Comparison of ENCODE assay signal across 11 cellular contexts in genomic region chr5:55338810-55339243, GRCh38. TPM values are rescaled to one million over a fixed set of nuclear protein-coding genes. Genes with fewer than 3 reads are reported as not detected.
A peak's percentile ranks its signal among the peaks of the same experiment; 100 is the strongest.
DNase-seq lines count a peak whose midpoint lies in the region; ATAC-seq and TF ChIP-seq lines count a peak whose summit lies in the region.
"Had no signal": no experiment of that assay in that cellular context is flagged by ENCODE, and none has a peak within 500 bp of the region (broad histone marks: within the 10 kb centered on the region; RNA-seq: fewer than 3 reads in every experiment).

No MANE protein-coding gene starts in this region.

- H3K4me2 ChIP-seq in IMR-90 (ENCODE audit: low read depth, low read length): no peak overlapping the region

- H2BK15ac ChIP-seq in IMR-90 (ENCODE audit: low read depth, low read length): no peak overlapping the region

- no peak overlapping the region for H3K27ac ChIP-seq in IMR-90 (ENCODE audit: insufficient read depth, low read length)
- H3K27ac ChIP-seq: VCaP had no signal

- no peak overlapping the region for H3K18ac ChIP-seq in IMR-90 (ENCODE audit: low read depth, low read length)

- H2BK120ac ChIP-seq in IMR-90 (ENCODE audit: low read depth, low read length): no peak overlapping the region

- no CpG with 5 or more reads among the region's 5 CpGs for WGBS in IMR-90 (ENCODE audit: extremely low coverage in 2 of 2, insufficient read length in 1 of 2), 2 experiments

- H4K91ac ChIP-seq in IMR-90 (ENCODE audit: insufficient read depth, low read depth, low read length): no peak overlapping the region

- no peak overlapping the region for H4K8ac ChIP-seq in IMR-90 (ENCODE audit: low read depth in 2 of 2, low read length in 2 of 2)

- H2AK9ac ChIP-seq in IMR-90 (replicated peaks; ENCODE audit: low read depth, low read length, poor library complexity): no peak overlapping the region

- no peak for TF ChIP-seq RAD21 in IMR-90 (IDR thresholded peaks at IDR 0.05; ENCODE audit: low read length)

- DNase-seq in stimulated activated naive CD4-positive, alpha-beta T cell treated with Interleukin-2 at 50 U/mL for 16 hours (lab: John Stamatoyannopoulos, UW): peak; percentile 61
- DNase-seq in stimulated activated naive CD4-positive, alpha-beta T cell (lab: John Stamatoyannopoulos, UW): no peak
- no peak for DNase-seq in IMR-90
- no peak for DNase-seq in chondrocyte (ENCODE audit: low spot score)
- DNase-seq in NCI-H1417 (lab: John Stamatoyannopoulos, UW): no peak
- no peak for DNase-seq in NCI-H526 (lab: John Stamatoyannopoulos, UW)
- DNase-seq in NCI-H345 (lab: John Stamatoyannopoulos, UW): no peak
- no peak for DNase-seq in EL
- DNase-seq: NCI-H1105 treated with DMSO at 0.1 percent for 48 hours had no signal

- no peak overlapping the region for H3K4me3 ChIP-seq in IMR-90 (ENCODE audit: insufficient read depth, low read depth, low read length)

- no peak overlapping the region for H2BK5ac ChIP-seq in IMR-90 (ENCODE audit: low read depth, low read length, poor library complexity, severe bottlenecking)

- no peaks in the 10 kb centered on the region for H3K27me3 ChIP-seq in IMR-90 (ENCODE audit: control insufficient read depth, insufficient read depth, low read length)

- no peak overlapping the region for H3K23ac ChIP-seq in IMR-90 (ENCODE audit: low read depth, low read length)

- no peaks in the 10 kb centered on the region for H3K4me1 ChIP-seq in IMR-90 (ENCODE audit: control insufficient read depth, insufficient read depth, low read length)

- BruUV-seq in IMR-90 (replicated peaks; lab: Mats Ljungman, UMichigan): no TSS peak

- H3K36me3 ChIP-seq in IMR-90 (ENCODE audit: control insufficient read depth, insufficient read depth, low read length): peaks cover 8% of the 10 kb centered on the region

- peaks cover 13 to 31% of the 10 kb centered on the region in 2 experiments; a peak in 3 of 4 replicates for H3K79me1 ChIP-seq in IMR-90 (ENCODE audit: low read depth in 1 of 2, low read length in 2 of 2)

- H3K4ac ChIP-seq in IMR-90 (ENCODE audit: low read depth, low read length): 0 out of 2 replicates have a peak overlapping the region, but pooled peaks have one; percentile 5

- H2AK5ac ChIP-seq in IMR-90 (ENCODE audit: low read depth, low read length): no peak overlapping the region

- no peak overlapping the region for H4K5ac ChIP-seq in IMR-90 (ENCODE audit: low read depth, low read length)

- CTCF ChIA-PET in IMR-90 (lab: Yijun Ruan, JAX): no interaction called here

- POLR2A ChIA-PET in IMR-90 (lab: Charles Lee; ENCODE audit: unreplicated experiment): no interaction called here

- H3K4me1 Mint-ChIP-seq in chondrocyte (ENCODE audit: low read depth): peaks cover 34% of the 10 kb centered on the region
- H3K4me1 Mint-ChIP-seq: mesothelial cell of epicardium had no signal

- H4K20me1 ChIP-seq in IMR-90 (ENCODE audit: insufficient read depth, low read length): peaks cover 3% of the 10 kb centered on the region; the same call in 1 of the 2 replicates

- TF ChIP-seq CTCF in IMR-90 (conservative IDR thresholded peaks at IDR 0.05; ENCODE audit: low read depth, low read length) (no peak), chondrocyte (IDR thresholded peaks at IDR 0.05) (no peak)

- dilution Hi-C loops in IMR-90 (cut with HindIII; ENCODE audit: low sequenced_read_pairs, unreplicated experiment): no loop called here

- H2BK20ac ChIP-seq in IMR-90 (ENCODE audit: low read depth, low read length): no peak overlapping the region

- ATAC-seq in IMR-90 (ENCODE audit: low read depth): no peak

- no peaks in the 10 kb centered on the region for H3K9me3 Mint-ChIP-seq in chondrocyte (ENCODE audit: low read depth)

- no peak overlapping the region for H3K9ac ChIP-seq in IMR-90 (ENCODE audit: low read depth, low read length)

- H3K27ac Mint-ChIP-seq in chondrocyte (ENCODE audit: unreplicated experiment): peak overlapping the region; percentile 27
- H3K27ac Mint-ChIP-seq: mesothelial cell of epicardium had no signal

- H3K36me3 Mint-ChIP-seq in chondrocyte (ENCODE audit: low read depth): peaks cover 6% of the 10 kb centered on the region

- no peak overlapping the region for H3K14ac ChIP-seq in IMR-90 (replicated peaks; ENCODE audit: low read depth, low read length)

- no peaks in the 10 kb centered on the region for H3K9me3 ChIP-seq in IMR-90 (ENCODE audit: control insufficient read depth, insufficient read depth, low read length)

- intact Hi-C loops in IMR-90 (cut with micrococcal nuclease): loop anchor here (10.0 kb wide), 1 partner anchor 576 kb away; no protein-coding TSS in a partner anchor

- no peaks in the 10 kb centered on the region for H3K27me3 Mint-ChIP-seq in chondrocyte (ENCODE audit: low read depth)

- TF ChIP-seq POLR2A in IMR-90 (IDR thresholded peaks at IDR 0.05; ENCODE audit: low read depth, low read length): no peak

- in situ Hi-C loops in IMR-90 (cut with MboI; ENCODE audit: low sequenced_read_pairs): loop anchor here (25.0 kb wide), 1 partner anchor 573 kb away; no protein-coding TSS in a partner anchor

- H3K56ac ChIP-seq in IMR-90 (ENCODE audit: extremely low read depth, insufficient read depth, low read length): no peak overlapping the region

- no peaks in the 10 kb centered on the region for H3K9me1 ChIP-seq in IMR-90 (ENCODE audit: insufficient read depth, low read length)

- H3K4me3 Mint-ChIP-seq in chondrocyte (ENCODE audit: unreplicated experiment): no peak overlapping the region
- H3K4me3 Mint-ChIP-seq: mesothelial cell of epicardium had no signal

- H2AFZ ChIP-seq in IMR-90 (replicated peaks; ENCODE audit: low read length, poor library complexity): no peak overlapping the region

TF ChIP-seq in IMR-90, 13 proteins besides CTCF, POLR2A, EP300 and RAD21:
- TF ChIP-seq BHLHE40 (IDR thresholded peaks at IDR 0.05; ENCODE audit: low read depth, low read length) (no peak), NFE2L2 (IDR thresholded peaks at IDR 0.05; ENCODE audit: low read depth, low read length) (no peak), CHD1 (IDR thresholded peaks at IDR 0.05; ENCODE audit: low read depth, low read length) (no peak), FOS (IDR thresholded peaks at IDR 0.05; ENCODE audit: low read depth, low read length) (no peak), ELK1 (IDR thresholded peaks at IDR 0.05; ENCODE audit: borderline replicate concordance, low read depth, low read length) (no peak), MAZ (IDR thresholded peaks at IDR 0.05; ENCODE audit: borderline replicate concordance, low read depth, low read length) (no peak), RCOR1 (IDR thresholded peaks at IDR 0.05; ENCODE audit: insufficient replicate concordance, low read length) (no peak), MXI1 (IDR thresholded peaks at IDR 0.05; ENCODE audit: borderline replicate concordance, low read depth, low read length) (no peak), RFX5 (IDR thresholded peaks at IDR 0.05; ENCODE audit: low read depth, low read length) (no peak), MAFK (IDR thresholded peaks at IDR 0.05; ENCODE audit: low read depth, low read length) (no peak), SMC3 (IDR thresholded peaks at IDR 0.05; ENCODE audit: low read depth, low read length) (no peak), CEBPB (IDR thresholded peaks at IDR 0.05; ENCODE audit: low read depth, low read length) (no peak)
- TF ChIP-seq, protein P1, sequence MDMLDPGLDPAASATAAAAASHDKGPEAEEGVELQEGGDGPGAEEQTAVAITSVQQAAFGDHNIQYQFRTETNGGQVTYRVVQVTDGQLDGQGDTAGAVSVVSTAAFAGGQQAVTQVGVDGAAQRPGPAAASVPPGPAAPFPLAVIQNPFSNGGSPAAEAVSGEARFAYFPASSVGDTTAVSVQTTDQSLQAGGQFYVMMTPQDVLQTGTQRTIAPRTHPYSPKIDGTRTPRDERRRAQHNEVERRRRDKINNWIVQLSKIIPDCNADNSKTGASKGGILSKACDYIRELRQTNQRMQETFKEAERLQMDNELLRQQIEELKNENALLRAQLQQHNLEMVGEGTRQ (IDR thresholded peaks at IDR 0.05; ENCODE audit: low read depth, low read length): no peak

RNA-seq across cellular contexts. Expression of gene MTREX, which starts 31.0 kb away (rescaled TPM):
- total RNA-seq in IMR-90 (2012; rRNA removed): 33.2 and 83.3 TPM in 2 replicates
- polyA plus RNA-seq in IMR-90 (2012; rRNA removed): 19.8 and 22.1 TPM in 2 replicates
- 1.5 and 2.4 TPM in 2 replicates for polyA plus RNA-seq in IMR-90 (2012; cell fraction: cytosol; rRNA removed)
- polyA plus RNA-seq in IMR-90 (2012; cell fraction: nucleus; rRNA removed; ENCODE audit: low replicate concordance): 2.3 and 14.8 TPM in 2 replicates
- 44.1 to 63.3 TPM (median 45.3 TPM) in 3 replicates for total RNA-seq in chondrocyte

RNA-seq across cellular contexts. Expression of gene DHX29, which starts 31.3 kb away (rescaled TPM):
- total RNA-seq in IMR-90 (2012; rRNA removed) (25.6 and 35.6 TPM in 2 replicates), chondrocyte (22.2 to 32.2 TPM (median 23.0 TPM) in 3 replicates)
- 7.0 and 9.5 TPM in 2 replicates for polyA plus RNA-seq in IMR-90 (2012; rRNA removed)
- 0.95 and 2.1 TPM in 2 replicates for polyA plus RNA-seq in IMR-90 (2012; cell fraction: cytosol; rRNA removed)
- 0.67 and 5.1 TPM in 2 replicates for polyA plus RNA-seq in IMR-90 (2012; cell fraction: nucleus; rRNA removed; ENCODE audit: low replicate concordance)
